17 cellular contexts compared by ENCODE assay signal in the genomic region with DNA sequence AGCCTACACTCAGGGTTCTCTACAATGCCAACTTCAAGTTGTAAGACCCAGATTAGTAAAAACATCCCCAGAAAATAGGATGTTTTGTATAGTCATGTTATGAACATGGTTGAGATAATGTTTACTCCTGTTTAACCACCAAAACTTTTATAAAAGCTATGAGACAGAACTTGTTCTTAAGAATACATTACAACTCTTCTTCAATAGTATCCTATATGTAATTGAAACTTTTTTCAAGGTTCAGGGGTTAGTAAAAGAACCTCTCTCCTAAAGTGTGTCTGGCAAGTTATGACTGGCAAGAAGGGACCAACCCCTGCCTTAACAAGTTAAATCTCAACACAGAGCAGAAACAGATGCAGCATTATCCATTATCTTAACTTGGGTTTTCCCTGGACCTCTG.
DNase-seq lines count a peak whose midpoint lies in the region; ATAC-seq, FAIRE-seq and TF ChIP-seq lines count a peak whose summit lies in the region.
"Had no signal": no experiment of that assay in that cellular context is flagged by ENCODE, and none has a peak within 500 bp of the region (broad histone marks: within the 10 kb centered on the region; RNA-seq: fewer than 3 reads in every experiment).

No MANE protein-coding gene starts in this region.

- FAIRE-seq in GM19239 (lab: Jason Lieb, UNC), result peak; percentile 21

- POLR2A ChIA-PET in GM10248 (lab: Yijun Ruan, JAX), result no interaction called here

- peak overlapping the region in 1 of 2 donors; percentile 88 for H3K27ac Mint-ChIP-seq in activated naive CD4-positive, alpha-beta T cell treated with anti-CD3 and anti-CD28 coated beads, Interleukin-2, amount 50 U/mL, for 72 hours
- H3K27ac Mint-ChIP-seq in activated naive CD4-positive, alpha-beta T cell treated with anti-CD3 and anti-CD28 coated beads, Interleukin-2, amount 10 ng/mL, durations not matched to agents 7 days and 5 days, result no peak overlapping the region
- H3K27ac Mint-ChIP-seq in activated T-helper 17 cell treated with anti-CD3 and anti-CD28 coated beads, Interleukin-2, amount 50 U/mL, for 72 hours, result no peak overlapping the region
- peak overlapping the region; percentile 65 for H3K27ac Mint-ChIP-seq in stimulated activated effector memory CD8-positive, alpha-beta T cell treated with anti-CD3 and anti-CD28 coated beads, Interleukin-12 subunit alpha, Interleukin-12 subunit beta, amount 100 ng/mL, for 72 hours

- peak; percentile 31 to 72 for ATAC-seq in activated naive CD4-positive, alpha-beta T cell treated with anti-CD3 and anti-CD28 coated beads, Interleukin-2, amount 50 U/mL, for 72 hours
- peak; percentile 56 for ATAC-seq in activated T-helper 17 cell treated with anti-CD3 and anti-CD28 coated beads, Interleukin-2, amount 50 U/mL, for 72 hours (replicated peaks)
- ATAC-seq in stimulated activated effector memory CD8-positive, alpha-beta T cell treated with anti-CD3 and anti-CD28 coated beads, Interleukin-12 subunit alpha, Interleukin-12 subunit beta, amount 100 ng/mL, for 72 hours, result peak; percentile 76
- no peak for ATAC-seq in HG03342 (IDR thresholded peaks at IDR 0.05; ENCODE audit: unreplicated experiment)

- TF ChIP-seq CTCF in GM10248 (IDR thresholded peaks at IDR 0.05; ENCODE audit: control extremely low read depth, extremely low read depth, low read depth, missing control alignments), result no peak

- CTCF ChIA-PET in activated naive CD4-positive, alpha-beta T cell treated with anti-CD3 and anti-CD28 coated beads, Interleukin-2, amount 10 ng/mL, durations not matched to agents 7 days and 5 days (lab: Charles Lee), result interaction anchor here (0.7 to 1.6 kb wide), 6 partner anchors 8 to 212 kb away, joined by 3 to 5 read pairs (median 4); no protein-coding TSS in a partner anchor
- CTCF ChIA-PET in GM10248 (lab: Yijun Ruan, JAX), result interaction anchor here (0.9 to 4.2 kb wide), 7 partner anchors 10 to 212 kb away, joined by 4 to 22 read pairs (median 5); no protein-coding TSS in a partner anchor

- no peak overlapping the region for H3K4me3 Mint-ChIP-seq in activated naive CD4-positive, alpha-beta T cell treated with anti-CD3 and anti-CD28 coated beads, Interleukin-2, amount 10 ng/mL, durations not matched to agents 7 days and 5 days
- no peak overlapping the region for H3K4me3 Mint-ChIP-seq in activated T-helper 17 cell treated with anti-CD3 and anti-CD28 coated beads, Interleukin-2, amount 50 U/mL, for 72 hours
- no peak overlapping the region for H3K4me3 Mint-ChIP-seq in stimulated activated effector memory CD8-positive, alpha-beta T cell treated with anti-CD3 and anti-CD28 coated beads, Interleukin-12 subunit alpha, Interleukin-12 subunit beta, amount 100 ng/mL, for 72 hours

- no peak for DNase-seq in activated naive CD4-positive, alpha-beta T cell treated with anti-CD3 and anti-CD28 coated beads, Interleukin-2, amount 50 U/mL, for 72 hours (ENCODE audit: low spot score in 2 of 2)
- DNase-seq in activated naive CD4-positive, alpha-beta T cell treated with anti-CD3 and anti-CD28 coated beads, Interleukin-2, amount 10 ng/mL, durations not matched to agents 7 days and 5 days, result no peak
- no peak for DNase-seq in GM19239 (ENCODE audit: insufficient read length, low spot score)
- no peak for DNase-seq in stimulated activated effector memory CD8-positive, alpha-beta T cell treated with anti-CD3 and anti-CD28 coated beads, Interleukin-12 subunit alpha, Interleukin-12 subunit beta, amount 100 ng/mL, for 72 hours (ENCODE audit: low spot score in 2 of 2)
- DNase-seq in NCI-H1694 treated with DMSO at 0.1 percent for 48 hours (lab: John Stamatoyannopoulos, UW), result no peak
- no peak for DNase-seq in GM10248 (ENCODE audit: extremely low spot score)
- DNase-seq: BE2C, DMS 273 treated with DMSO at 0.1 percent for 48 hours, H7, Kasumi-1, NCI-H1105 treated with DMSO at 0.1 percent for 48 hours, NCI-H1930, NCI-H2171, NCI-H510A, SIG-M5 had no signal

- H3K4me1 Mint-ChIP-seq in activated naive CD4-positive, alpha-beta T cell treated with anti-CD3 and anti-CD28 coated beads, Interleukin-2, amount 10 ng/mL, durations not matched to agents 7 days and 5 days, result peaks cover 59% of the 10 kb centered on the region
- H3K4me1 Mint-ChIP-seq in activated T-helper 17 cell treated with anti-CD3 and anti-CD28 coated beads, Interleukin-2, amount 50 U/mL, for 72 hours, result peaks cover 42% of the 10 kb centered on the region
- peaks cover 60% of the 10 kb centered on the region for H3K4me1 Mint-ChIP-seq in stimulated activated effector memory CD8-positive, alpha-beta T cell treated with anti-CD3 and anti-CD28 coated beads, Interleukin-12 subunit alpha, Interleukin-12 subunit beta, amount 100 ng/mL, for 72 hours

- no peaks in the 10 kb centered on the region for H3K9me3 Mint-ChIP-seq in activated naive CD4-positive, alpha-beta T cell treated with anti-CD3 and anti-CD28 coated beads, Interleukin-2, amount 50 U/mL, for 72 hours
- H3K9me3 Mint-ChIP-seq in activated naive CD4-positive, alpha-beta T cell treated with anti-CD3 and anti-CD28 coated beads, Interleukin-2, amount 10 ng/mL, durations not matched to agents 7 days and 5 days, result no peaks in the 10 kb centered on the region
- no peaks in the 10 kb centered on the region for H3K9me3 Mint-ChIP-seq in activated T-helper 17 cell treated with anti-CD3 and anti-CD28 coated beads, Interleukin-2, amount 50 U/mL, for 72 hours
- no peaks in the 10 kb centered on the region for H3K9me3 Mint-ChIP-seq in stimulated activated effector memory CD8-positive, alpha-beta T cell treated with anti-CD3 and anti-CD28 coated beads, Interleukin-12 subunit alpha, Interleukin-12 subunit beta, amount 100 ng/mL, for 72 hours

- no peaks in the 10 kb centered on the region for H3K27me3 Mint-ChIP-seq in activated naive CD4-positive, alpha-beta T cell treated with anti-CD3 and anti-CD28 coated beads, Interleukin-2, amount 10 ng/mL, durations not matched to agents 7 days and 5 days
- no peaks in the 10 kb centered on the region for H3K27me3 Mint-ChIP-seq in activated T-helper 17 cell treated with anti-CD3 and anti-CD28 coated beads, Interleukin-2, amount 50 U/mL, for 72 hours

- H3K36me3 Mint-ChIP-seq in activated naive CD4-positive, alpha-beta T cell treated with anti-CD3 and anti-CD28 coated beads, Interleukin-2, amount 50 U/mL, for 72 hours, result no peaks in the 10 kb centered on the region
- H3K36me3 Mint-ChIP-seq in activated naive CD4-positive, alpha-beta T cell treated with anti-CD3 and anti-CD28 coated beads, Interleukin-2, amount 10 ng/mL, durations not matched to agents 7 days and 5 days, result peaks cover 3% of the 10 kb centered on the region
- H3K36me3 Mint-ChIP-seq in activated T-helper 17 cell treated with anti-CD3 and anti-CD28 coated beads, Interleukin-2, amount 50 U/mL, for 72 hours (ENCODE audit: low read depth), result no peaks in the 10 kb centered on the region
- H3K36me3 Mint-ChIP-seq in stimulated activated effector memory CD8-positive, alpha-beta T cell treated with anti-CD3 and anti-CD28 coated beads, Interleukin-12 subunit alpha, Interleukin-12 subunit beta, amount 100 ng/mL, for 72 hours, result peaks cover 8% of the 10 kb centered on the region
